1 cellular context compared by ENCODE assay signal in genomic region chr10:16853809-16854208, GRCh38.
TF ChIP-seq lines count a peak whose summit lies in the region.

No MANE protein-coding gene starts in this region.

TF ChIP-seq in SK-N-SH treated with all-trans-retinoic acid at 6 μM for 48 hours, 23 proteins besides CTCF, POLR2A, EP300 and RAD21 (continued from another document):
- TF ChIP-seq TSHZ2 (CRISPR knock-in tag; IDR thresholded peaks at IDR 0.05) = no peak
- TF ChIP-seq, protein P1, sequence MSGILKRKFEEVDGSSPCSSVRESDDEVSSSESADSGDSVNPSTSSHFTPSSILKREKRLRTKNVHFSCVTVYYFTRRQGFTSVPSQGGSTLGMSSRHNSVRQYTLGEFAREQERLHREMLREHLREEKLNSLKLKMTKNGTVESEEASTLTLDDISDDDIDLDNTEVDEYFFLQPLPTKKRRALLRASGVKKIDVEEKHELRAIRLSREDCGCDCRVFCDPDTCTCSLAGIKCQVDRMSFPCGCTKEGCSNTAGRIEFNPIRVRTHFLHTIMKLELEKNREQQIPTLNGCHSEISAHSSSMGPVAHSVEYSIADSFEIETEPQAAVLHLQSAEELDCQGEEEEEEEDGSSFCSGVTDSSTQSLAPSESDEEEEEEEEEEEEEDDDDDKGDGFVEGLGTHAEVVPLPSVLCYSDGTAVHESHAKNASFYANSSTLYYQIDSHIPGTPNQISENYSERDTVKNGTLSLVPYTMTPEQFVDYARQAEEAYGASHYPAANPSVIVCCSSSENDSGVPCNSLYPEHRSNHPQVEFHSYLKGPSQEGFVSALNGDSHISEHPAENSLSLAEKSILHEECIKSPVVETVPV (CRISPR knock-in tag; IDR thresholded peaks at IDR 0.05) = no peak
- no peak for TF ChIP-seq ESRRG (CRISPR knock-in tag; IDR thresholded peaks at IDR 0.05)
- no peak for TF ChIP-seq GLIS3 (CRISPR knock-in tag; IDR thresholded peaks at IDR 0.05)
- no peak for TF ChIP-seq TCF4 (CRISPR knock-in tag; IDR thresholded peaks at IDR 0.05; ENCODE audit: borderline replicate concordance)
- TF ChIP-seq, protein P2, sequence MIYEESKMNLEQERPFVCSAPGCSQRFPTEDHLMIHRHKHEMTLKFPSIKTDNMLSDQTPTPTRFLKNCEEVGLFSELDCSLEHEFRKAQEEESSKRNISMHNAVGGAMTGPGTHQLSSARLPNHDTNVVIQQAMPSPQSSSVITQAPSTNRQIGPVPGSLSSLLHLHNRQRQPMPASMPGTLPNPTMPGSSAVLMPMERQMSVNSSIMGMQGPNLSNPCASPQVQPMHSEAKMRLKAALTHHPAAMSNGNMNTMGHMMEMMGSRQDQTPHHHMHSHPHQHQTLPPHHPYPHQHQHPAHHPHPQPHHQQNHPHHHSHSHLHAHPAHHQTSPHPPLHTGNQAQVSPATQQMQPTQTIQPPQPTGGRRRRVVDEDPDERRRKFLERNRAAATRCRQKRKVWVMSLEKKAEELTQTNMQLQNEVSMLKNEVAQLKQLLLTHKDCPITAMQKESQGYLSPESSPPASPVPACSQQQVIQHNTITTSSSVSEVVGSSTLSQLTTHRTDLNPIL (CRISPR knock-in tag; IDR thresholded peaks at IDR 0.05; ENCODE audit: low read depth) = no peak
- no peak for TF ChIP-seq ISL1 (CRISPR knock-in tag; IDR thresholded peaks at IDR 0.05)
- no peak for TF ChIP-seq SNAI2 (CRISPR knock-in tag; IDR thresholded peaks at IDR 0.05)
- TF ChIP-seq, protein P3, sequence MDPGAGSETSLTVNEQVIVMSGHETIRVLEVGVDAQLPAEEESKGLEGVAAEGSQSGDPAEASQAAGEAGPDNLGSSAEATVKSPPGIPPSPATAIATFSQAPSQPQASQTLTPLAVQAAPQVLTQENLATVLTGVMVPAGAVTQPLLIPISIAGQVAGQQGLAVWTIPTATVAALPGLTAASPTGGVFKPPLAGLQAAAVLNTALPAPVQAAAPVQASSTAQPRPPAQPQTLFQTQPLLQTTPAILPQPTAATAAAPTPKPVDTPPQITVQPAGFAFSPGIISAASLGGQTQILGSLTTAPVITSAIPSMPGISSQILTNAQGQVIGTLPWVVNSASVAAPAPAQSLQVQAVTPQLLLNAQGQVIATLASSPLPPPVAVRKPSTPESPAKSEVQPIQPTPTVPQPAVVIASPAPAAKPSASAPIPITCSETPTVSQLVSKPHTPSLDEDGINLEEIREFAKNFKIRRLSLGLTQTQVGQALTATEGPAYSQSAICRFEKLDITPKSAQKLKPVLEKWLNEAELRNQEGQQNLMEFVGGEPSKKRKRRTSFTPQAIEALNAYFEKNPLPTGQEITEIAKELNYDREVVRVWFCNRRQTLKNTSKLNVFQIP (CRISPR knock-in tag; IDR thresholded peaks at IDR 0.05; ENCODE audit: borderline replicate concordance, low read depth) = no peak
- no peak for TF ChIP-seq ARNTL (CRISPR knock-in tag; IDR thresholded peaks at IDR 0.05; ENCODE audit: borderline replicate concordance, low read depth)
- TF ChIP-seq CSDC2 (CRISPR knock-in tag; IDR thresholded peaks at IDR 0.05) = no peak
- TF ChIP-seq OSR1 (CRISPR knock-in tag; IDR thresholded peaks at IDR 0.05) = no peak
